ENCODE assay signal across 9 cellular contexts in the genomic region with DNA sequence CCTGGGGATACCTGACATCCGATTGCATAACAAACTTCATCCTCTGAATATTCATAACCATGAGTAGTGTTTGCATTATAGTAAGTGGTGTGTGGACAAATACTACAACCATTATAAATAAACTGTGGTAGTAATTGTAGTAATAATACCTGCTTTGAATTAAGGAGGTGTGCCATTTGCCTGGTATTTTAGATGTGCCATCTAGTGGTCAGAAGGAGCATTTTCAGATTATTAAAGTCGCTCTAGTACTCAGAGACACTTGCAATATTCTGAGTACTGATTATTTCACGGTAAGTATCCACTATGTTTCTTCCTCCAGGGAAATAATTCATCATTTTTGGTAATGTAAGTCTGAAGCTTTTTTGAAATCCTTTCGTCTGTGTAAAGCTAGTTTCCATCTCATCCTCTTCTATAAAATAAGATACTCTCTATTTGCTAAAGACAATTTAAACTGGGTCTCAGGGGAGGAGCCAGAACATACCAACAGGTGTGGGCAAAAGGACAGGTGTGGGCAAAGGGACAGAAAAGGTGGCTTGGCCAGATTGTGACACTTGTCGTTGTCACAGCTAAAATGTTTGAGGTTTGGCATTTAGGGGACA.
DNase-seq lines count a peak whose midpoint lies in the region; ATAC-seq and TF ChIP-seq lines count a peak whose summit lies in the region.
"Had no signal": no experiment of that assay in that cellular context is flagged by ENCODE, and none has a peak within 500 bp of the region (broad histone marks: within the 10 kb centered on the region; RNA-seq: fewer than 3 reads in every experiment).

No MANE protein-coding gene starts in this region.

- no peak overlapping the region for H3K27ac ChIP-seq in brain microvascular endothelial cell

- TF ChIP-seq CTCF in AG09309 (IDR thresholded peaks at IDR 0.05; ENCODE audit: control insufficient read depth, insufficient read depth, low read depth, low read length, missing control alignments) (peak; percentile 63), brain microvascular endothelial cell (IDR thresholded peaks at IDR 0.05; ENCODE audit: low read depth, low read length, missing control alignments) (peak; percentile 53)

- H3K36me3 Mint-ChIP-seq in memory B cell = no peaks in the 10 kb centered on the region

- H3K27me3 ChIP-seq in brain microvascular endothelial cell (replicated peaks) = no peaks in the 10 kb centered on the region

- no peak overlapping the region for H3K4me3 Mint-ChIP-seq in memory B cell
- H3K4me3 Mint-ChIP-seq: dendritic cell treated with granulocyte-macrophage colony-stimulating factor and Interleukin-4, amounts not matched to agents 40 ng/mL and 50 ng/mL, for 4 days had no signal

- H3K4me1 Mint-ChIP-seq in memory B cell = no peaks in the 10 kb centered on the region

- no peak overlapping the region for H3K4me3 ChIP-seq in AG09309 (ENCODE audit: control insufficient read depth, low read depth, low read length)
- H3K4me3 ChIP-seq in brain microvascular endothelial cell (ENCODE audit: low read depth, low read length) = no peak overlapping the region

- peaks cover 12% of the 10 kb centered on the region for H3K27me3 Mint-ChIP-seq in memory B cell

- ATAC-seq in GM18868 (IDR thresholded peaks at IDR 0.05; ENCODE audit: unreplicated experiment) (peak; percentile 82), memory B cell (ENCODE audit: low read depth) (peak; percentile 39)

- H3K27ac Mint-ChIP-seq in memory B cell = no peak overlapping the region
- H3K27ac Mint-ChIP-seq: dendritic cell treated with granulocyte-macrophage colony-stimulating factor and Interleukin-4, amounts not matched to agents 40 ng/mL and 50 ng/mL, for 4 days had no signal

- DNase-seq in AG09309 (ENCODE audit: low read depth) (no peak), NCI-H1417 treated with DMSO at 0.1 percent for 48 hours (lab: John Stamatoyannopoulos, UW) (peak; percentile 27), brain microvascular endothelial cell (no peak), memory B cell (ENCODE audit: low spot score in 2 of 2) (no peak), GDM1 (lab: John Stamatoyannopoulos, UW) (no peak), NCI-H2029 treated with DMSO at 0.1 percent for 48 hours (lab: John Stamatoyannopoulos, UW) (no peak)
- DNase-seq in stimulated activated CD4-positive, alpha-beta T cell treated with anti-CD3 and anti-CD28 coated beads, Interleukin-2, amount 100 ng/mL, for 48 hours = no peak

- no peaks in the 10 kb centered on the region for H3K9me3 Mint-ChIP-seq in memory B cell
- H3K9me3 Mint-ChIP-seq: dendritic cell treated with granulocyte-macrophage colony-stimulating factor and Interleukin-4, amounts not matched to agents 40 ng/mL and 50 ng/mL, for 4 days had no signal

- in situ Hi-C loops in brain microvascular endothelial cell (cut with HindIII; ENCODE audit: low pct_ligation_motif_present, low sequenced_read_pairs) = no loop called here

- no peaks in the 10 kb centered on the region for H3K36me3 ChIP-seq in brain microvascular endothelial cell (replicated peaks)
